ENCODE assay signal across 1 cellular context in genomic region chr13:112697756-112698655, GRCh38.
TF ChIP-seq lines count a peak whose summit lies in the region.

No MANE protein-coding gene starts in this region.

TF ChIP-seq in IMR-90, 13 proteins besides CTCF, POLR2A, EP300 and RAD21 (continued from another document):
- TF ChIP-seq ELK1 (IDR thresholded peaks at IDR 0.05; ENCODE audit: borderline replicate concordance, low read depth, low read length), result no peak
- TF ChIP-seq FOS (IDR thresholded peaks at IDR 0.05; ENCODE audit: low read depth, low read length), result no peak
- TF ChIP-seq MAZ (IDR thresholded peaks at IDR 0.05; ENCODE audit: borderline replicate concordance, low read depth, low read length), result no peak
- no peak for TF ChIP-seq RCOR1 (IDR thresholded peaks at IDR 0.05; ENCODE audit: insufficient replicate concordance, low read length)
- TF ChIP-seq MXI1 (IDR thresholded peaks at IDR 0.05; ENCODE audit: borderline replicate concordance, low read depth, low read length), result no peak
- TF ChIP-seq BHLHE40 (IDR thresholded peaks at IDR 0.05; ENCODE audit: low read depth, low read length), result no peak
